16 cellular contexts compared by ENCODE assay signal in the genomic region with DNA sequence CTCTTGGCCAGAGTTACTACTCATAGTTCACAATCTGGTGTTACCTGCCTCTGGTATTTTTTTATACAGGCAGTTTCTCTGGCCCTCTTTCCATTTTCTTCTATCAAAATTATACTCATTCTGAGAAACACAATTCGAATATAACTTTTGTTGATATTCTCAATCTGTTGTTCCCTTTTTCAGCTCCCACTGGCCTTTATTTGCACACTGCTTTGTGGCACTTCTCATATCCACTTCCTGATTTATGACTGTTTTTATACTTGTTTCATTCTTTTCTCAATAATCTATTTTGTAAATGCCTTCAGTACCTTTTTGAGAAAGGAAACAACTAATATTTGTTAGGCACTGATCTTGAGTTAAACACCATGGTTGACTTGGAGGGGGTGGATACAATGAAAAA.
"Had no signal": no experiment of that assay in that cellular context is flagged by ENCODE, and none has a peak within 500 bp of the region (broad histone marks: within the 10 kb centered on the region; RNA-seq: fewer than 3 reads in every experiment).

No MANE protein-coding gene starts in this region.

- ATAC-seq: activated CD4-positive, CD25-positive, alpha-beta regulatory T cell treated with anti-CD3 and anti-CD28 coated beads, Interleukin-2, amount 50 U/mL, for 24 hours; activated CD8-positive, alpha-beta memory T cell treated with anti-CD3 and anti-CD28 coated beads, Interleukin-2, amount 10 ng/mL, durations not matched to agents 7 days and 5 days; left cardiac atrium; lower lobe of right lung; pancreas had no signal

- FAIRE-seq: pancreas, TTC549 had no signal

- DNase-seq: activated CD4-positive, alpha-beta T cell treated with anti-CD3 and anti-CD28 coated beads, Interleukin-2, amount 50 U/mL, for 4 hours; activated CD8-positive, alpha-beta memory T cell treated with anti-CD3 and anti-CD28 coated beads, Interleukin-2, amount 10 ng/mL, durations not matched to agents 7 days and 5 days; activated gamma-delta T cell; activated naive CD8-positive, alpha-beta T cell treated with anti-CD3 and anti-CD28 coated beads for 36 hours; activated T-cell treated with anti-CD3 and anti-CD28 coated beads, Interleukin-2, amount 50 U/mL, for 48 hours; brain microvascular endothelial cell; erythroblast; hypothalamus; left cardiac atrium; lower lobe of right lung; midbrain; pancreas; stimulated activated CD4-positive, alpha-beta T cell treated with anti-CD3 and anti-CD28 coated beads, Interleukin-4, amount 100 ng/mL, for 1 hour; uterus had no signal
